ENCODE assay signal across 10 cellular contexts in genomic region chr11:83257638-83258229, GRCh38. TPM values are rescaled to one million over a fixed set of nuclear protein-coding genes. Genes with fewer than 3 reads are reported as not detected.
DNase-seq lines count a peak whose midpoint lies in the region; ATAC-seq and TF ChIP-seq lines count a peak whose summit lies in the region.
"Had no signal": no experiment of that assay in that cellular context is flagged by ENCODE, and none has a peak within 500 bp of the region (broad histone marks: within the 10 kb centered on the region; RNA-seq: fewer than 3 reads in every experiment).

No MANE protein-coding gene starts in this region.

- no peak overlapping the region for H2BK120ac ChIP-seq in mesendoderm (ENCODE audit: low read depth, low read length)

- H3K9me3 ChIP-seq in neural progenitor cell (ENCODE audit: low read depth): no peaks in the 10 kb centered on the region

- no peak overlapping the region for H4K8ac ChIP-seq in mesendoderm (ENCODE audit: low read depth, low read length)

- no peak overlapping the region for H3K56ac ChIP-seq in mesendoderm (ENCODE audit: low read length)

- H3K9ac ChIP-seq in mesendoderm (ENCODE audit: low read length) (no peak overlapping the region), neural progenitor cell (no peak overlapping the region)

- H3K4me1 Mint-ChIP-seq in chondrocyte (ENCODE audit: low read depth) (peaks cover 10% of the 10 kb centered on the region), neural progenitor cell (no peaks in the 10 kb centered on the region)

- no peaks in the 10 kb centered on the region for H3F3A ChIP-seq in neural progenitor cell (ENCODE audit: low read depth)

- ATAC-seq in GM21390 (IDR thresholded peaks at IDR 0.05; ENCODE audit: unreplicated experiment): no peak

- H4K20me1 ChIP-seq in neural progenitor cell (ENCODE audit: low read depth): no peaks in the 10 kb centered on the region

- H2AK5ac ChIP-seq in mesendoderm (ENCODE audit: low read length): no peak overlapping the region

- no peak overlapping the region for H2AFZ ChIP-seq in neural progenitor cell (replicated peaks)

- no peak overlapping the region for H3K27ac ChIP-seq in mesendoderm (ENCODE audit: low read depth, low read length)
- H3K27ac ChIP-seq in neural progenitor cell: no peak overlapping the region

- no peak overlapping the region for H2BK5ac ChIP-seq in mesendoderm (ENCODE audit: low read length)

- DNase-seq in AG20443 (ENCODE audit: low spot score) (peak; percentile 59), M059J (ENCODE audit: low read depth) (peak; percentile 99), chondrocyte (ENCODE audit: low spot score) (no peak), mesendoderm (peak; percentile 20), NCI-H2196 (lab: John Stamatoyannopoulos, UW; ENCODE audit: unreplicated experiment) (no peak), activated gamma-delta T cell (lab: John Stamatoyannopoulos, UW) (no peak), neural progenitor cell (ENCODE audit: low spot score) (no peak)
- DNase-seq: NCI-H2107, nucleus accumbens had no signal

- H3K36me3 Mint-ChIP-seq in chondrocyte (ENCODE audit: low read depth) (peaks cover 16% of the 10 kb centered on the region), neural progenitor cell (peaks cover 5% of the 10 kb centered on the region)

- no peaks in the 10 kb centered on the region for H3K27me3 ChIP-seq in mesendoderm (ENCODE audit: insufficient read depth, low read length, poor library complexity)
- H3K27me3 ChIP-seq in neural progenitor cell: no peaks in the 10 kb centered on the region

- H3K79me2 ChIP-seq in mesendoderm (ENCODE audit: control insufficient read depth, insufficient read depth, low read length) (no peaks in the 10 kb centered on the region), neural progenitor cell (ENCODE audit: low read depth) (no peaks in the 10 kb centered on the region)

- H3K27ac Mint-ChIP-seq in chondrocyte (ENCODE audit: unreplicated experiment): peak overlapping the region; percentile 64
- no peak overlapping the region for H3K27ac Mint-ChIP-seq in neural progenitor cell

- no peak overlapping the region for H3K4me2 ChIP-seq in mesendoderm (ENCODE audit: low read length)
- H3K4me2 ChIP-seq in neural progenitor cell: no peak overlapping the region

- H3K4me3 ChIP-seq in mesendoderm (ENCODE audit: low read length) (no peak overlapping the region), neural progenitor cell (no peak overlapping the region)

- H2BK15ac ChIP-seq in mesendoderm (replicated peaks; ENCODE audit: low read depth): no peak overlapping the region

- H3K18ac ChIP-seq in mesendoderm (ENCODE audit: low read length): no peak overlapping the region

- H3K27me3 Mint-ChIP-seq in chondrocyte (ENCODE audit: low read depth) (no peaks in the 10 kb centered on the region), neural progenitor cell (ENCODE audit: insufficient read depth, low read depth) (no peaks in the 10 kb centered on the region)

- H3K4me1 ChIP-seq in mesendoderm (ENCODE audit: control insufficient read depth, low read depth, low read length): no peaks in the 10 kb centered on the region
- no peaks in the 10 kb centered on the region for H3K4me1 ChIP-seq in neural progenitor cell

- TF ChIP-seq CTCF in chondrocyte (IDR thresholded peaks at IDR 0.05): no peak
- no peak for TF ChIP-seq CTCF in neural progenitor cell (IDR thresholded peaks at IDR 0.05)

- no CpG with 5 or more reads among the region's 3 CpGs for WGBS in mesendoderm (ENCODE audit: extremely low coverage, insufficient coverage, low lambda C conversion rate)

- H3K36me3 ChIP-seq in mesendoderm (ENCODE audit: control insufficient read depth, insufficient read depth, low read length) (peaks cover 2% of the 10 kb centered on the region), neural progenitor cell (no peaks in the 10 kb centered on the region)

- H3K9me3 Mint-ChIP-seq in chondrocyte (ENCODE audit: low read depth): no peaks in the 10 kb centered on the region
- H3K9me3 Mint-ChIP-seq in neural progenitor cell: no peaks in the 10 kb centered on the region

- H3K79me1 ChIP-seq in mesendoderm (ENCODE audit: low read length): no peaks in the 10 kb centered on the region

- H3K4me3 Mint-ChIP-seq in chondrocyte (ENCODE audit: unreplicated experiment) (no peak overlapping the region), neural progenitor cell (no peak overlapping the region)

- no peak overlapping the region for H4K5ac ChIP-seq in mesendoderm (ENCODE audit: low read length)

- H3K23ac ChIP-seq in mesendoderm (ENCODE audit: low read length): no peak overlapping the region

- no peak overlapping the region for H3K4ac ChIP-seq in mesendoderm (ENCODE audit: low read depth, low read length)

RNA-seq across cellular contexts. Expression of gene CCDC90B, which starts 28.4 kb away (rescaled TPM):
- 57.5 and 71.1 TPM in 2 replicates for total RNA-seq in M059J (2014; rRNA removed; shearing (Covaris generic))
- total RNA-seq in chondrocyte (37.7 to 55.3 TPM (median 38.7 TPM) in 3 replicates), neural progenitor cell (ENCODE audit: low replicate concordance) (67.2 and 91.5 TPM in 2 replicates)
- 93.8 TPM for polyA plus RNA-seq in mesendoderm (2013, experiment 1 of 2)
- polyA plus RNA-seq in mesendoderm (2013, experiment 2 of 2): 92.8 TPM

Comparison
In these comparisons a context has a peak if more than half of its experiments do, and no peak if none do; other contexts are left out.
1. DNase-seq: peak in AG20443 (single experiment), M059J (single experiment) and mesendoderm (single experiment); none in chondrocyte (single experiment), NCI-H2196 (single experiment), activated gamma-delta T cell (single experiment) and neural progenitor cell (single experiment).